Comparison of ENCODE assay signal across 8 cellular contexts in genomic region chr21:43369124-43369523, GRCh38. TPM values are rescaled to one million over a fixed set of nuclear protein-coding genes. Genes with fewer than 3 reads are reported as not detected.
DNase-seq lines count a peak whose midpoint lies in the region; ATAC-seq and TF ChIP-seq lines count a peak whose summit lies in the region.

No MANE protein-coding gene starts in this region.

- in situ Hi-C loops in brain microvascular endothelial cell (cut with HindIII; ENCODE audit: low pct_ligation_motif_present, low sequenced_read_pairs) = no loop called here

- H3K27ac ChIP-seq in brain microvascular endothelial cell (no peak overlapping the region), coronary artery (no peak overlapping the region)

- no peak overlapping the region for H3K4me3 ChIP-seq in GM12865 (ENCODE audit: low read depth, low read length)
- H3K4me3 ChIP-seq in brain microvascular endothelial cell (ENCODE audit: low read depth, low read length) = no peak overlapping the region
- H3K4me3 ChIP-seq in coronary artery = no peak overlapping the region

- no peak for ATAC-seq in GM19324 (IDR thresholded peaks at IDR 0.05; ENCODE audit: low FRiP score, unreplicated experiment)

- H3K36me3 ChIP-seq in brain microvascular endothelial cell (replicated peaks) = no peaks in the 10 kb centered on the region

- TF ChIP-seq CTCF in GM12865 (IDR thresholded peaks at IDR 0.05; ENCODE audit: insufficient read depth, low read depth, low read length, missing control alignments) (no peak), brain microvascular endothelial cell (IDR thresholded peaks at IDR 0.05; ENCODE audit: low read depth, low read length, missing control alignments) (no peak), coronary artery (IDR thresholded peaks at IDR 0.05) (no peak)

- H3K27me3 ChIP-seq in brain microvascular endothelial cell (replicated peaks) = no peaks in the 10 kb centered on the region

- DNase-seq in GM12865 (ENCODE audit: low read depth) (peak; percentile 76), M059J (ENCODE audit: low read depth) (peak; percentile 60), brain microvascular endothelial cell (peak; percentile 68), pons (ENCODE audit: low spot score) (peak; percentile 43), HPDE6-E6E7 (ENCODE audit: extremely low spot score) (no peak), coronary artery (ENCODE audit: low spot score) (no peak), 8988T (no peak)

RNA-seq across cellular contexts. Expression of gene SIK1, which starts 57.8 kb away (rescaled TPM):
- 1.2 and 3.6 TPM in 2 replicates for total RNA-seq in M059J (2014; rRNA removed; shearing (Covaris generic))

Comparison
In these comparisons a context has a peak if more than half of its experiments do, and no peak if none do; other contexts are left out.
1. DNase-seq: peak in GM12865 (single experiment), M059J (single experiment), brain microvascular endothelial cell (single experiment) and pons (single experiment); none in HPDE6-E6E7 (single experiment), coronary artery (single experiment) and 8988T (single experiment).